Comparison of ENCODE assay signal across 19 cellular contexts in the genomic region with DNA sequence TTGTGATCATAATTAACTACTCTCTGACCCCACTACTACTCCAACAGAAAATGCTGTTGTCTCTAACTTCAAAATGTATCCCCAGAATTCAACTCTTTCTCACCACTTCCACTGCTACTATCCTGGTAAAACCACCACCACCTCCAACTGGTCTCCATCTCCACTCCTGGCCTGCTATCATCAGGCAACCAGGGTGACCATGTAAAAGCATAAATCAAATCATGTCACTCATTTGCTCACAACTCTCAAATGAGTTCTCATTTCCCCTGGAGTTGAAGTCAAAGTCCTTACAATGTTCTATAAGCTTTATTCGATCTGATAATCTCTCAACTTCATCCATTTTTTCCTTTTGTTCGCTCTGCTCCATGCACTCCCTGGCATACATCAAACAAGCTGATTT. TPM values are rescaled to one million over a fixed set of nuclear protein-coding genes. Genes with fewer than 3 reads are reported as not detected.
DNase-seq lines count a peak whose midpoint lies in the region; FAIRE-seq and TF ChIP-seq lines count a peak whose summit lies in the region.
"Had no signal": no experiment of that assay in that cellular context is flagged by ENCODE, and none has a peak within 500 bp of the region (broad histone marks: within the 10 kb centered on the region; RNA-seq: fewer than 3 reads in every experiment).

No MANE protein-coding gene starts in this region.

- H3K9me2 ChIP-seq in OCI-LY7 (ENCODE audit: insufficient read depth, low read length) = no peaks in the 10 kb centered on the region

- WGBS in suprapubic skin = 96% methylated on average over 2 of the region's 2 CpGs

- BruUV-seq in OCI-LY7 (replicated peaks; lab: Mats Ljungman, UMichigan) = no TSS peak

- peaks cover 100% of the 10 kb centered on the region for H3K79me2 ChIP-seq in OCI-LY7 (ENCODE audit: insufficient read depth, low read depth, low read length)
- H3K79me2 ChIP-seq in osteoblast (ENCODE audit: insufficient read depth, low read length) = peaks cover 98% of the 10 kb centered on the region

- intact Hi-C loops in OCI-LY7 (cut with micrococcal nuclease; ENCODE audit: unreplicated experiment) = no loop called here

- CTCF ChIA-PET in HEK293T (lab: Yijun Ruan, JAX) = no interaction called here
- CTCF ChIA-PET in OCI-LY7 (lab: Charles Lee; ENCODE audit: unreplicated experiment) = no interaction called here

- no peak overlapping the region for H2AFZ ChIP-seq in OCI-LY7 (ENCODE audit: low read length)
- no peak overlapping the region for H2AFZ ChIP-seq in osteoblast (ENCODE audit: low read length)
- H2AFZ ChIP-seq: GM23248 had no signal

- TF ChIP-seq POLR2A in GM12891 (IDR thresholded peaks at IDR 0.05; ENCODE audit: low read depth, low read length) = no peak
- TF ChIP-seq POLR2A in suprapubic skin (IDR thresholded peaks at IDR 0.05) = no peak

- H3K27ac ChIP-seq in OCI-LY7 (ENCODE audit: low read depth, low read length, poor library complexity, severe bottlenecking) = peak overlapping the region; percentile 34
- peak overlapping the region; percentile 11 for H3K27ac ChIP-seq in osteoblast (ENCODE audit: low read depth, low read length)
- no peak overlapping the region for H3K27ac ChIP-seq in suprapubic skin
- H3K27ac ChIP-seq: BLaER1, HL-60 had no signal

- peak overlapping the region; percentile 44; the same call in 1 of the 2 replicates for H3K4me2 ChIP-seq in OCI-LY7 (ENCODE audit: low read length)
- H3K4me2 ChIP-seq in osteoblast (ENCODE audit: insufficient read depth, low read length) = no peak overlapping the region
- H3K4me2 ChIP-seq: BLaER1 had no signal

- H3K36me3 ChIP-seq in OCI-LY7 (ENCODE audit: insufficient read depth, low read length) = peaks cover 95% of the 10 kb centered on the region
- H3K36me3 ChIP-seq in osteoblast (ENCODE audit: insufficient read depth, low read length) = no peaks in the 10 kb centered on the region
- H3K36me3 ChIP-seq in suprapubic skin = no peaks in the 10 kb centered on the region
- H3K36me3 ChIP-seq: HAP-1 had no signal

- peaks cover 20% of the 10 kb centered on the region for H4K20me1 ChIP-seq in OCI-LY7 (ENCODE audit: insufficient read depth, low read length)
- peaks cover 76% of the 10 kb centered on the region for H4K20me1 ChIP-seq in osteoblast (ENCODE audit: insufficient read depth, low read length)

- peaks cover 42% of the 10 kb centered on the region for H3K4me1 ChIP-seq in OCI-LY7 (ENCODE audit: insufficient read depth, low read length, poor library complexity, severe bottlenecking)
- peaks cover 29% of the 10 kb centered on the region for H3K4me1 ChIP-seq in osteoblast (ENCODE audit: insufficient read depth, low read length)
- H3K4me1 ChIP-seq in suprapubic skin = peaks cover 7% of the 10 kb centered on the region

- FAIRE-seq in GM12891 (lab: Jason Lieb, UNC) = peak; percentile 72

- H3K9me3 ChIP-seq in OCI-LY7 (ENCODE audit: low read length) = peaks cover 7% of the 10 kb centered on the region; the same call in 1 of the 2 replicates
- no peaks in the 10 kb centered on the region for H3K9me3 ChIP-seq in osteoblast (ENCODE audit: low read depth, low read length)
- H3K9me3 ChIP-seq in suprapubic skin = no peaks in the 10 kb centered on the region
- H3K9me3 ChIP-seq: HAP-1 had no signal

- TF ChIP-seq EP300 in suprapubic skin (IDR thresholded peaks at IDR 0.05) = no peak

- no peak for DNase-seq in GM12891 (ENCODE audit: insufficient read length, low spot score)
- DNase-seq in HEK293T (ENCODE audit: extremely low spot score) = no peak
- DNase-seq in OCI-LY7 (ENCODE audit: low spot score) = no peak
- no peak for DNase-seq in osteoblast (ENCODE audit: insufficient read length, low spot score, missing footprints)
- DNase-seq in NCI-H2081 (lab: John Stamatoyannopoulos, UW) = no peak
- no peak for DNase-seq in cerebellar nuclear complex (lab: John Stamatoyannopoulos, UW)
- no peak for DNase-seq in NCI-H2171 (lab: John Stamatoyannopoulos, UW)
- DNase-seq in suprapubic skin (ENCODE audit: low spot score in 2 of 2) = no peak
- DNase-seq: 8988T; CD8-positive, alpha-beta memory T cell; COR-L47; DMS 273 treated with DMSO at 0.1 percent for 48 hours; DMS53; DND-41; EL had no signal

- POLR2A ChIA-PET in HEK293T (lab: Yijun Ruan, JAX) (no interaction called here), OCI-LY7 (lab: Charles Lee) (interaction anchor here (0.6 to 4.6 kb wide), 13 partner anchors 10 to 40 kb away, joined by 3 to 38 read pairs (median 8); a partner anchor contains a TSS)

- H3K27me3 ChIP-seq in osteoblast (ENCODE audit: insufficient read depth, low read length) (no peaks in the 10 kb centered on the region), suprapubic skin (no peaks in the 10 kb centered on the region)
- H3K27me3 ChIP-seq: BLaER1 had no signal

- no peak overlapping the region for H3K4me3 ChIP-seq in OCI-LY7 (ENCODE audit: low read depth, low read length, poor library complexity, severe bottlenecking)
- no peak overlapping the region for H3K4me3 ChIP-seq in osteoblast (ENCODE audit: insufficient read depth, low read length)
- H3K4me3 ChIP-seq in suprapubic skin = no peak overlapping the region
- H3K4me3 ChIP-seq: BLaER1, GM23248, HAP-1 had no signal

- TF ChIP-seq CTCF in OCI-LY7 (conservative IDR thresholded peaks at IDR 0.05; ENCODE audit: low read length) = no peak
- no peak for TF ChIP-seq CTCF in osteoblast (IDR thresholded peaks at IDR 0.05; ENCODE audit: extremely low read depth, low read depth, low read length)
- no peak for TF ChIP-seq CTCF in suprapubic skin (IDR thresholded peaks at IDR 0.05)

TF ChIP-seq in GM12891, 5 proteins besides CTCF, POLR2A, EP300 and RAD21:
- no peak for TF ChIP-seq SPI1 (IDR thresholded peaks at IDR 0.05; ENCODE audit: low read depth, low read length)
- no peak for TF ChIP-seq TAF1 (IDR thresholded peaks at IDR 0.05; ENCODE audit: low read depth, low read length)
- TF ChIP-seq POU2F2 (IDR thresholded peaks at IDR 0.05; ENCODE audit: low read depth, low read length) = no peak
- no peak for TF ChIP-seq POLR2AphosphoS5 (IDR thresholded peaks at IDR 0.05; ENCODE audit: low read depth, low read length)
- no peak for TF ChIP-seq PAX5 (IDR thresholded peaks at IDR 0.05; ENCODE audit: insufficient read depth, low read length, severe bottlenecking)

TF ChIP-seq in HEK293T, 16 proteins besides CTCF, POLR2A, EP300 and RAD21:
- no peak for TF ChIP-seq BHLHE40 (IDR thresholded peaks at IDR 0.05; ENCODE audit: borderline replicate concordance)
- TF ChIP-seq, protein P1, sequence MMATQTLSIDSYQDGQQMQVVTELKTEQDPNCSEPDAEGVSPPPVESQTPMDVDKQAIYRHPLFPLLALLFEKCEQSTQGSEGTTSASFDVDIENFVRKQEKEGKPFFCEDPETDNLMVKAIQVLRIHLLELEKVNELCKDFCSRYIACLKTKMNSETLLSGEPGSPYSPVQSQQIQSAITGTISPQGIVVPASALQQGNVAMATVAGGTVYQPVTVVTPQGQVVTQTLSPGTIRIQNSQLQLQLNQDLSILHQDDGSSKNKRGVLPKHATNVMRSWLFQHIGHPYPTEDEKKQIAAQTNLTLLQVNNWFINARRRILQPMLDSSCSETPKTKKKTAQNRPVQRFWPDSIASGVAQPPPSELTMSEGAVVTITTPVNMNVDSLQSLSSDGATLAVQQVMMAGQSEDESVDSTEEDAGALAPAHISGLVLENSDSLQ (IDR thresholded peaks at IDR 0.05) = peak; percentile 23; the same call in 1 of the 2 replicates

RNA-seq across cellular contexts. Expression of a gene that starts 24.6 kb away (rescaled TPM):
- 40.9 TPM for polyA plus RNA-seq in GM12891 (2012; ENCODE audit: low read depth, missing spikeins)
- 50.6 and 56.4 TPM in 2 replicates for total RNA-seq in OCI-LY7 (2014; rRNA removed; shearing (Covaris generic))
- total RNA-seq in OCI-LY7 (2022) (142 and 155 TPM in 2 replicates), osteoblast (59.5 and 64.4 TPM in 2 replicates), suprapubic skin (10 to 100 TPM; 68.9 to 88.4 (median 77.7) TPM)
